ENCODE assay signal across 14 cellular contexts in genomic region chr6:130070306-130070705, GRCh38.
"Had no signal": no experiment of that assay in that cellular context is flagged by ENCODE, and none has a peak within 500 bp of the region (broad histone marks: within the 10 kb centered on the region; RNA-seq: fewer than 3 reads in every experiment).

No MANE protein-coding gene starts in this region.

- H3K36me3 ChIP-seq: adrenal gland, uterus had no signal

- H3K27me3 Mint-ChIP-seq: activated naive CD4-positive, alpha-beta T cell treated with anti-CD3 and anti-CD28 coated beads, Interleukin-2, amount 10 ng/mL, durations not matched to agents 7 days and 5 days had no signal

- ATAC-seq: body of pancreas, natural killer cell had no signal

- H3K27me3 ChIP-seq: adrenal gland, body of pancreas, neutrophil, tibial artery, uterus had no signal

- H3K27ac Mint-ChIP-seq: activated naive CD4-positive, alpha-beta T cell treated with anti-CD3 and anti-CD28 coated beads, Interleukin-2, amount 10 ng/mL, durations not matched to agents 7 days and 5 days; natural killer cell; T-helper 2 cell treated with Interferon-gamma antibody and Interleukin-4, amounts not matched to agents 5 μg/mL and 100 μg/mL, for 36 hours had no signal

- H3K27ac ChIP-seq: body of pancreas, neutrophil, tibial artery, uterus had no signal

- H3K9me3 ChIP-seq: adrenal gland, body of pancreas, neutrophil, tibial artery, uterus had no signal

- H3K4me1 ChIP-seq: body of pancreas, tibial artery, uterus had no signal

- H3K4me3 ChIP-seq: adrenal gland, body of pancreas, tibial artery, uterus had no signal

- H3K9me3 Mint-ChIP-seq: activated naive CD4-positive, alpha-beta T cell treated with anti-CD3 and anti-CD28 coated beads, Interleukin-2, amount 10 ng/mL, durations not matched to agents 7 days and 5 days; immature natural killer cell; natural killer cell; T-helper 2 cell treated with Interferon-gamma antibody and Interleukin-4, amounts not matched to agents 5 μg/mL and 100 μg/mL, for 36 hours had no signal

- H3K4me3 Mint-ChIP-seq: activated naive CD4-positive, alpha-beta T cell treated with anti-CD3 and anti-CD28 coated beads, Interleukin-2, amount 10 ng/mL, durations not matched to agents 7 days and 5 days; natural killer cell; T-helper 2 cell treated with Interferon-gamma antibody and Interleukin-4, amounts not matched to agents 5 μg/mL and 100 μg/mL, for 36 hours had no signal

- DNase-seq: activated naive CD4-positive, alpha-beta T cell treated with anti-CD3 and anti-CD28 coated beads, Interleukin-2, amount 10 ng/mL, durations not matched to agents 7 days and 5 days; activated T-cell treated with anti-CD3 and anti-CD28 coated beads for 4 hours; adrenal gland; body of pancreas; effector CD8-positive, alpha-beta T cell; immature natural killer cell; mesendoderm; natural killer cell; stimulated activated CD4-positive, alpha-beta T cell treated with anti-CD3 and anti-CD28 coated beads, Interleukin-4, amount 100 ng/mL, for 1 hour; stimulated activated naive CD4-positive, alpha-beta T cell; tibial artery; uterus had no signal
